8 cellular contexts compared by ENCODE assay signal in genomic region chr15:58988011-58988785, GRCh38. TPM values are rescaled to one million over a fixed set of nuclear protein-coding genes. Genes with fewer than 3 reads are reported as not detected.
DNase-seq lines count a peak whose midpoint lies in the region; ATAC-seq and TF ChIP-seq lines count a peak whose summit lies in the region.

No MANE protein-coding gene starts in this region.

- peak overlapping the region; percentile 94 for H3K4me3 ChIP-seq in epithelial cell of esophagus (ENCODE audit: low read length)
- peak overlapping the region; percentile 100 for H3K4me3 ChIP-seq in mononuclear cell (ENCODE audit: low read length)

- H3K9me3 ChIP-seq in mononuclear cell (ENCODE audit: low read depth, low read length): no peaks in the 10 kb centered on the region

- TF ChIP-seq CTCF in epithelial cell of esophagus (IDR thresholded peaks at IDR 0.05; ENCODE audit: insufficient read depth, low read depth, low read length, missing control alignments): no peak

- H3K27me3 ChIP-seq in mononuclear cell (ENCODE audit: insufficient read depth, low read length): no peaks in the 10 kb centered on the region

- DNase-seq in AG08395 (ENCODE audit: low spot score): peak; percentile 70
- peak; percentile 38 for DNase-seq in NCI-H748 treated with DMSO at 0.1 percent for 48 hours (lab: John Stamatoyannopoulos, UW)
- peak; percentile 57 for DNase-seq in activated CD8-positive, alpha-beta memory T cell treated with anti-CD3 and anti-CD28 coated beads, Interleukin-2, amount 50 U/mL, for 4 hours
- peak; percentile 61 for DNase-seq in epithelial cell of esophagus (ENCODE audit: low read depth)
- peak; percentile 54 for DNase-seq in stimulated activated CD8-positive, alpha-beta memory T cell treated with anti-CD3 and anti-CD28 coated beads, Interleukin-4, amount 100 ng/mL, for 24 hours (ENCODE audit: low read depth)

- peaks cover 43% of the 10 kb centered on the region for H3K4me1 ChIP-seq in mononuclear cell (ENCODE audit: insufficient read depth, low read length)

- ATAC-seq in GM18861 (IDR thresholded peaks at IDR 0.05; ENCODE audit: unreplicated experiment): peak; percentile 24
- peak; percentile 32 for ATAC-seq in HG03103 (IDR thresholded peaks at IDR 0.05; ENCODE audit: low read depth, unreplicated experiment)

RNA-seq across cellular contexts. Expression of gene RNF111, which starts 0.7 kb away (rescaled TPM):
- 32.0 TPM for total RNA-seq in mononuclear cell

RNA-seq across cellular contexts. Expression of gene SLTM, which starts 54.7 kb away (rescaled TPM):
- total RNA-seq in mononuclear cell: 183 TPM

Comparison
In these comparisons a context has a peak if more than half of its experiments do, and no peak if none do; other contexts are left out.
1. Peak in every context shown above with its lines: DNase-seq, ATAC-seq and H3K4me3 ChIP-seq.